1 cellular context compared by ENCODE assay signal in genomic region chr17:4734857-4735475, GRCh38.
TF ChIP-seq lines count a peak whose summit lies in the region.

No MANE protein-coding gene starts in this region.

TF ChIP-seq in HepG2, 621 proteins besides CTCF, POLR2A, EP300 and RAD21 (continued from another document):
- TF ChIP-seq LRRFIP1 (CRISPR knock-in tag; conservative IDR thresholded peaks at IDR 0.05) (no peak), ISL2 (CRISPR knock-in tag; IDR thresholded peaks at IDR 0.05) (0 out of 2 replicates have a peak, but pooled peaks have one; percentile 16), ZFP36L1 (CRISPR knock-in tag; IDR thresholded peaks at IDR 0.05) (no peak), ZNF281 (CRISPR knock-in tag; IDR thresholded peaks at IDR 0.05; ENCODE audit: borderline replicate concordance) (peak; percentile 42; the same call in 1 of the 2 replicates), ZNF414 (CRISPR knock-in tag; IDR thresholded peaks at IDR 0.05) (no peak), KLF15 (CRISPR knock-in tag; IDR thresholded peaks at IDR 0.05; ENCODE audit: borderline replicate concordance) (no peak), ZIK1 (CRISPR knock-in tag; IDR thresholded peaks at IDR 0.05; ENCODE audit: borderline replicate concordance, low read depth) (no peak), ZNF614 (CRISPR knock-in tag; IDR thresholded peaks at IDR 0.05; ENCODE audit: borderline replicate concordance) (peak; percentile 36; the same call in 1 of the 2 replicates), ZNF12 (CRISPR knock-in tag; IDR thresholded peaks at IDR 0.05) (no peak), ZNF180 (CRISPR knock-in tag; IDR thresholded peaks at IDR 0.05; ENCODE audit: borderline replicate concordance, low read depth) (no peak), ZNF253 (CRISPR knock-in tag; IDR thresholded peaks at IDR 0.05; ENCODE audit: borderline replicate concordance) (no peak), ZNF232 (CRISPR knock-in tag; IDR thresholded peaks at IDR 0.05; ENCODE audit: borderline replicate concordance) (no peak), POLR2AphosphoS5 (IDR thresholded peaks at IDR 0.05; ENCODE audit: low read depth, low read length) (peak; percentile 33; the same call in 1 of the 2 replicates), ZNF317 (CRISPR knock-in tag; IDR thresholded peaks at IDR 0.05) (no peak), PTBP1 (IDR thresholded peaks at IDR 0.05; ENCODE audit: low read depth, low read length, poor library complexity, severe bottlenecking) (no peak), HMGXB4 (CRISPR knock-in tag; IDR thresholded peaks at IDR 0.05; ENCODE audit: borderline replicate concordance in 1 of 2, low read depth in 1 of 2) (0 out of 4 replicates have a peak, but pooled peaks of 1 of the 2 experiments have one; percentile 31)
